Comparison of ENCODE assay signal across 8 cellular contexts in the genomic region with DNA sequence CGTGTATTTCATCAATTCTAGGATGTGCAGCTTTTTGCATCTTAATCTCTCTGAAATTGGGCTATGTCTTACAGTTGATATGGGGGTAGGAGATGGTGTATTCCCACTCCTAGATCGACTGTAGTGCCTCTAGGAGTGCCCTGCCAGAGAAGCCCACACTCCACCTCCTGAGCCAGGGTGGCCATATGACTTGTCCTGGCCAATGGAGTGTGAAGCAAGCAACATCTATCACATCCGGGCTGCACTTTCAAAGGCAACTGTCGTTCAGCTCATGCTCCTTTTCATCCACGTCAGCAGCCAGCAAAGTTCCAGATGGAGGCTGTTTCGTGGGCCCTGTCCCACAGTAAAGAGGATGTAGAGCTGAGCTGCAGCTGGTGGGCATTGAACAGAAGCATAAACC.
DNase-seq lines count a peak whose midpoint lies in the region; ATAC-seq and TF ChIP-seq lines count a peak whose summit lies in the region.

No MANE protein-coding gene starts in this region.

- peak overlapping the region; percentile 90 for H3K27ac ChIP-seq in RWPE2 (ENCODE audit: poor library complexity, severe bottlenecking)
- H3K27ac ChIP-seq in osteoblast (ENCODE audit: low read depth, low read length), result peak overlapping the region; percentile 93

- DNase-seq in Right ventricle myocardium inferior (ENCODE audit: missing footprints) (no peak), cardiac septum (ENCODE audit: low spot score) (no peak), RWPE2 (ENCODE audit: low spot score) (no peak), osteoblast (ENCODE audit: insufficient read length, low spot score, missing footprints) (no peak), DMS114 treated with DMSO at 0.1 percent for 48 hours (lab: John Stamatoyannopoulos, UW; ENCODE audit: unreplicated experiment) (no peak), cerebellar cortex (ENCODE audit: low spot score) (no peak), mesenteric fat pad (ENCODE audit: low spot score) (no peak)

- intact Hi-C loops in Right ventricle myocardium inferior (cut with DNase I) (no loop called here), cardiac septum (cut with DNase I) (no loop called here)

- H3K4me1 ChIP-seq in RWPE2 (ENCODE audit: insufficient read depth, poor library complexity, severe bottlenecking) (peaks cover 20% of the 10 kb centered on the region), osteoblast (ENCODE audit: insufficient read depth, low read length) (peaks cover 55% of the 10 kb centered on the region)

- no peaks in the 10 kb centered on the region for H3K27me3 ChIP-seq in RWPE2 (ENCODE audit: insufficient read depth, poor library complexity, severe bottlenecking)
- no peaks in the 10 kb centered on the region for H3K27me3 ChIP-seq in osteoblast (ENCODE audit: insufficient read depth, low read length)

- TF ChIP-seq CTCF in RWPE2 (IDR thresholded peaks at IDR 0.05; ENCODE audit: poor library complexity, severe bottlenecking), result no peak
- TF ChIP-seq CTCF in osteoblast (IDR thresholded peaks at IDR 0.05; ENCODE audit: extremely low read depth, low read depth, low read length), result no peak

- H3K4me3 ChIP-seq in RWPE2 (ENCODE audit: severe bottlenecking), result no peak overlapping the region
- no peak overlapping the region for H3K4me3 ChIP-seq in osteoblast (ENCODE audit: insufficient read depth, low read length)

- H3K79me2 ChIP-seq in osteoblast (ENCODE audit: insufficient read depth, low read length), result no peaks in the 10 kb centered on the region

- peak; percentile 40 for ATAC-seq in Right ventricle myocardium inferior
- peak; percentile 85 for ATAC-seq in HG02973 (IDR thresholded peaks at IDR 0.05; ENCODE audit: unreplicated experiment)
- ATAC-seq in RWPE2 (ENCODE audit: low read depth), result no peak

- H3K4me2 ChIP-seq in osteoblast (ENCODE audit: insufficient read depth, low read length), result peak overlapping the region; percentile 35

- no peaks in the 10 kb centered on the region for H3K9me3 ChIP-seq in RWPE2 (ENCODE audit: severe bottlenecking)
- H3K9me3 ChIP-seq in osteoblast (ENCODE audit: low read depth, low read length), result no peaks in the 10 kb centered on the region

- H2AFZ ChIP-seq in osteoblast (ENCODE audit: low read length), result peak overlapping the region; percentile 73

- H3K36me3 ChIP-seq in RWPE2 (ENCODE audit: low read depth) (no peaks in the 10 kb centered on the region), osteoblast (ENCODE audit: insufficient read depth, low read length) (no peaks in the 10 kb centered on the region)

- no peaks in the 10 kb centered on the region for H4K20me1 ChIP-seq in osteoblast (ENCODE audit: insufficient read depth, low read length)
